ENCODE assay signal across 8 cellular contexts in the genomic region with DNA sequence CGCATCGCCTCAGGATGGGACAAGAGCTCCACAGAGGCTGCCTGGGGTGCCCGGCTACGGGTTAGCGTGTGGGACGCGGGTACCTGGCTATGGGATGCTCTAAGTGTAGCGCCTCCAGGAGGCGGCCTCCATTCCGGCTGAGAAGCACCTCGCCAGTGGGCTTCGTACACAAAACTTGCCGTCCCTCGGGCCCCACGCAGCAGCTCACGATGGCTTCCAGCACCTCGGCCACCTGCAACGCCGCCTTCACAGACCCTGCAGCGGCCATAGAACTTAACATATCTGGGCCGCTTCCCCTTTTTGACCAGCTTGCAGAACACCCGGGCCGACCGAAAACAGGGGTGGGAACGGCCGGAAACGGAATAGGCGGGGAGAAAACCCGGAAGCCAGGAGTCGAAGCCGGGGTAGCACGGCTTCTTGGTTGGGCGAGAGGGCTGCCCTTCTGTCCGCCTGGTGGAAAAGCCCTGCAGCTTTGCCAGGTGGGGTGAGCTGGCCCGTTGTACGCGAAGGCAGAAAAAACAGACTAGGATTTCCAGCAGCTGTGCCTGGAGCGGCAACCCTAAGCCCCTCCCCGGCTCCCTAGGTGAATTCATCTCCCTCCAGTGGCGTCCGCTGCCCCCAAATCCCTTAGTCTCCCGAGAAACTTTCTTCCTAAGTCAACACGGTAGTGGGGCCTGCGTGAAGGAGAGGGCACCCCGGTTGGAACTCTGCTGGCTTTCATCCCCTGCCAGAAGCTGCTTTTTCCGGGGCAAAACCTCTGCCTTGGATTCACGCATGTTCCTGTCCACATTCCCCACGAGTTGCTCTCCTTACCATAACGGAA. TPM values are rescaled to one million over a fixed set of nuclear protein-coding genes. Genes with fewer than 3 reads are reported as not detected.
DNase-seq lines count a peak whose midpoint lies in the region; ATAC-seq and TF ChIP-seq lines count a peak whose summit lies in the region.

A gene (minus strand): TSS at position 337 of the 823 bp plus-strand sequence. CDS start 57 bp downstream, at position 280.

- peak; percentile 96 for DNase-seq in AG20443 (ENCODE audit: low spot score)
- peak; percentile 91 for DNase-seq in NCI-H345 (lab: John Stamatoyannopoulos, UW)
- DNase-seq in activated CD4-positive, CD25-positive, alpha-beta regulatory T cell treated with anti-CD3 and anti-CD28 coated beads, Interleukin-2, amount 50 U/mL, for 72 hours: peak; percentile 82
- DNase-seq in chondrocyte (ENCODE audit: low spot score): peak; percentile 96
- peak; percentile 77 for DNase-seq in kidney glomerular epithelial cell (lab: John Stamatoyannopoulos, UW)
- DNase-seq in stimulated activated CD4-positive, alpha-beta T cell treated with anti-CD3 and anti-CD28 coated beads, Interleukin-1b, Interleukin-23, amount 100 ng/mL, for 1 hour (ENCODE audit: low read depth in 2 of 2): peak; percentile 57 to 62

- peak; percentile 82 for TF ChIP-seq CTCF in chondrocyte (IDR thresholded peaks at IDR 0.05)

- H3K4me3 Mint-ChIP-seq in chondrocyte (ENCODE audit: unreplicated experiment): peak within 1 kb of the TSS; percentile 92

- peaks cover 33% of the 10 kb centered on the region for H3K4me1 Mint-ChIP-seq in chondrocyte (ENCODE audit: low read depth)

- no peaks in the 10 kb centered on the region for H3K27me3 Mint-ChIP-seq in chondrocyte (ENCODE audit: low read depth)

- ATAC-seq in GM19023 (IDR thresholded peaks at IDR 0.05; ENCODE audit: unreplicated experiment) (peak; percentile 98), HG03280 (IDR thresholded peaks at IDR 0.05; ENCODE audit: unreplicated experiment) (peak; percentile 96)

- H3K9me3 Mint-ChIP-seq in chondrocyte (ENCODE audit: low read depth): no peaks in the 10 kb centered on the region

- H3K36me3 Mint-ChIP-seq in chondrocyte (ENCODE audit: low read depth): no peaks in the 10 kb centered on the region

- peak within 1 kb of the TSS; percentile 91 for H3K27ac Mint-ChIP-seq in chondrocyte (ENCODE audit: unreplicated experiment)

RNA-seq across cellular contexts. Expression of the gene that starts here (rescaled TPM):
- total RNA-seq in chondrocyte: 7.6 to 11.3 TPM (median 8.2 TPM) in 3 replicates

Comparison
In these comparisons a context has a peak if more than half of its experiments do, and no peak if none do; other contexts are left out.
1. Peak in every context shown above with its lines: DNase-seq and ATAC-seq.